In the genomic region with DNA sequence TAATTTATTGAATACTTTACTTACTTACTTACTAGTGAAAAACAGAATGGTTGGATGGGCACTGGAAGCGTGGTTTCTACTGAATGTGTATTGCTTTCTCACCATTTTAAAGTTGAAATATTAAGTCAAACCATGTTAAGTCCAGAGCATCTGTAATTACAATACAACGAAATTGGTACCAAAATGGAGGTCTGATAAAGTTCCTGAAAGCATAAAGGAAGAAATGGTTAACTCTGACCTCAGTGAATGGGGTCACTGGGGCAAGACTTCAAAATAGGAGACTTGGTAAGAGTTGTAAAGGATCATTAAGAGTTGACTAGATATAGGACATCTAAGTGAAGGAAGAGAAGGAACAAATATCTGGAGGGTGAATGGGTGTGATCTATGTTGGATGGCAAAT, we compare ENCODE assay signal across 11 cellular contexts.
"Had no signal": no experiment of that assay in that cellular context is flagged by ENCODE, and none has a peak within 500 bp of the region (broad histone marks: within the 10 kb centered on the region; RNA-seq: fewer than 3 reads in every experiment).

No MANE protein-coding gene starts in this region.

- H3K9ac ChIP-seq: GM23248 had no signal

- H3K9me3 ChIP-seq: HAP-1 had no signal

- FAIRE-seq: H1, H54 had no signal

- DNase-seq: GM23248, GOT3, H7, H9, HCEC 1CT, HFFc6 had no signal

- H3K9me3 Mint-ChIP-seq: GM23338 had no signal

- H3K4me3 ChIP-seq: GM23248, GM23338, HAP-1 had no signal

- H3K27ac ChIP-seq: GM23248 had no signal

- H3K36me3 ChIP-seq: HAP-1 had no signal

- H3K27ac Mint-ChIP-seq: GM23338, H9, HFFc6 had no signal

- H3K4me2 ChIP-seq: GM23338 had no signal

- H3K4me3 Mint-ChIP-seq: GM23338, H9, HFFc6 had no signal

- H3K4me1 ChIP-seq: HAP-1 had no signal

- H2AFZ ChIP-seq: GM23248, GM23338 had no signal

- ATAC-seq: GM23338, HCT116 had no signal
